1 cellular context compared by ENCODE assay signal in genomic region chr12:50527086-50527726, GRCh38.
TF ChIP-seq lines count a peak whose summit lies in the region.

No MANE protein-coding gene starts in this region.

TF ChIP-seq in HepG2, 621 proteins besides CTCF, POLR2A, EP300 and RAD21 (continued from another document and continues in another):
- TF ChIP-seq AGO1 (IDR thresholded peaks at IDR 0.05; ENCODE audit: low read depth, low read length, poor library complexity, severe bottlenecking) = no peak
- TF ChIP-seq ZNF260 (CRISPR knock-in tag; IDR thresholded peaks at IDR 0.05; ENCODE audit: borderline replicate concordance, low read depth) = no peak
- TF ChIP-seq AFF4 (CRISPR knock-in tag; IDR thresholded peaks at IDR 0.05) = no peak
- no peak for TF ChIP-seq AKAP8 (CRISPR knock-in tag; IDR thresholded peaks at IDR 0.05)
- TF ChIP-seq ISL2 (CRISPR knock-in tag; IDR thresholded peaks at IDR 0.05) = peak; percentile 91
- peak; percentile 44; the same call in 1 of the 2 replicates for TF ChIP-seq ZNF710 (CRISPR knock-in tag; IDR thresholded peaks at IDR 0.05; ENCODE audit: borderline replicate concordance)
- TF ChIP-seq SCMH1 (CRISPR knock-in tag; IDR thresholded peaks at IDR 0.05; ENCODE audit: borderline replicate concordance) = no peak
- TF ChIP-seq NFIB (CRISPR knock-in tag; IDR thresholded peaks at IDR 0.05; ENCODE audit: borderline replicate concordance) = no peak
- TF ChIP-seq ZFAT (CRISPR knock-in tag; conservative IDR thresholded peaks at IDR 0.05) = no peak
- TF ChIP-seq ZNF407 (CRISPR knock-in tag; IDR thresholded peaks at IDR 0.05; ENCODE audit: not compliant biosample characterization) = no peak
- TF ChIP-seq, protein P1, sequence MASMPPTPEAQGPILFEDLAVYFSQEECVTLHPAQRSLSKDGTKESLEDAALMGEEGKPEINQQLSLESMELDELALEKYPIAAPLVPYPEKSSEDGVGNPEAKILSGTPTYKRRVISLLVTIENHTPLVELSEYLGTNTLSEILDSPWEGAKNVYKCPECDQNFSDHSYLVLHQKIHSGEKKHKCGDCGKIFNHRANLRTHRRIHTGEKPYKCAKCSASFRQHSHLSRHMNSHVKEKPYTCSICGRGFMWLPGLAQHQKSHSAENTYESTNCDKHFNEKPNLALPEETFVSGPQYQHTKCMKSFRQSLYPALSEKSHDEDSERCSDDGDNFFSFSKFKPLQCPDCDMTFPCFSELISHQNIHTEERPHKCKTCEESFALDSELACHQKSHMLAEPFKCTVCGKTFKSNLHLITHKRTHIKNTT (CRISPR knock-in tag; IDR thresholded peaks at IDR 0.05) = no peak
- TF ChIP-seq ADNP (CRISPR knock-in tag; IDR thresholded peaks at IDR 0.05) = peak; percentile 17; the same call in 1 of the 2 replicates
- no peak for TF ChIP-seq ZNF225 (CRISPR knock-in tag; IDR thresholded peaks at IDR 0.05)
- TF ChIP-seq MEIS2 (CRISPR knock-in tag; IDR thresholded peaks at IDR 0.05) = peak; percentile 28; the same call in 1 of the 2 replicates
- no peak; the same call in 1 of the 2 replicates for TF ChIP-seq ZNF343 (CRISPR knock-in tag; IDR thresholded peaks at IDR 0.05)
- peak; percentile 87 for TF ChIP-seq RARA (CRISPR knock-in tag; IDR thresholded peaks at IDR 0.05)
- no peak for TF ChIP-seq ZNF691 (CRISPR knock-in tag; IDR thresholded peaks at IDR 0.05; ENCODE audit: borderline replicate concordance, low read depth)
- TF ChIP-seq, protein P2, sequence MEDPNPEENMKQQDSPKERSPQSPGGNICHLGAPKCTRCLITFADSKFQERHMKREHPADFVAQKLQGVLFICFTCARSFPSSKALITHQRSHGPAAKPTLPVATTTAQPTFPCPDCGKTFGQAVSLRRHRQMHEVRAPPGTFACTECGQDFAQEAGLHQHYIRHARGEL (CRISPR knock-in tag; IDR thresholded peaks at IDR 0.05) = no peak
- peak; percentile 51; the same call in 1 of the 3 replicates for TF ChIP-seq MXI1 (IDR thresholded peaks at IDR 0.05; ENCODE audit: borderline replicate concordance, low read depth, low read length)
- TF ChIP-seq PHF8 (CRISPR knock-in tag; IDR thresholded peaks at IDR 0.05) = no peak
- no peak for TF ChIP-seq ZNF777 (CRISPR knock-in tag; IDR thresholded peaks at IDR 0.05)
- TF ChIP-seq ZNF431 (CRISPR knock-in tag; IDR thresholded peaks at IDR 0.05; ENCODE audit: borderline replicate concordance, low read depth) = no peak
- TF ChIP-seq, protein P3, sequence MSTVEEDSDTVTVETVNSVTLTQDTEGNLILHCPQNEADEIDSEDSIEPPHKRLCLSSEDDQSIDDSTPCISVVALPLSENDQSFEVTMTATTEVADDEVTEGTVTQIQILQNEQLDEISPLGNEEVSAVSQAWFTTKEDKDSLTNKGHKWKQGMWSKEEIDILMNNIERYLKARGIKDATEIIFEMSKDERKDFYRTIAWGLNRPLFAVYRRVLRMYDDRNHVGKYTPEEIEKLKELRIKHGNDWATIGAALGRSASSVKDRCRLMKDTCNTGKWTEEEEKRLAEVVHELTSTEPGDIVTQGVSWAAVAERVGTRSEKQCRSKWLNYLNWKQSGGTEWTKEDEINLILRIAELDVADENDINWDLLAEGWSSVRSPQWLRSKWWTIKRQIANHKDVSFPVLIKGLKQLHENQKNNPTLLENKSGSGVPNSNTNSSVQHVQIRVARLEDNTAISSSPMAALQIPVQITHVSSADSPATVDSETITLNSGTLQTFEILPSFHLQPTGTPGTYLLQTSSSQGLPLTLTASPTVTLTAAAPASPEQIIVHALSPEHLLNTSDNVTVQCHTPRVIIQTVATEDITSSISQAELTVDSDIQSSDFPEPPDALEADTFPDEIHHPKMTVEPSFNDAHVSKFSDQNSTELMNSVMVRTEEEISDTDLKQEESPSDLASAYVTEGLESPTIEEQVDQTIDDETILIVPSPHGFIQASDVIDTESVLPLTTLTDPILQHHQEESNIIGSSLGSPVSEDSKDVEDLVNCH (CRISPR knock-in tag; IDR thresholded peaks at IDR 0.05) = no peak
- peak; percentile 66 for TF ChIP-seq ERF (CRISPR knock-in tag; IDR thresholded peaks at IDR 0.05)
- no peak for TF ChIP-seq CREB3 (CRISPR knock-in tag; IDR thresholded peaks at IDR 0.05)
- peak; percentile 49; the same call in 1 of the 2 replicates for TF ChIP-seq SOX13 (IDR thresholded peaks at IDR 0.05)
- peak in 1 of 2 experiments; percentile 84; a peak in 2 of 4 replicates for TF ChIP-seq SOX13 (CRISPR knock-in tag; conservative IDR thresholded peaks at IDR 0.05 in 1 of 2, IDR thresholded peaks at IDR 0.05 in 1 of 2)
- no peak for TF ChIP-seq ZNF512 (CRISPR knock-in tag; IDR thresholded peaks at IDR 0.05)
- TF ChIP-seq, protein P4, sequence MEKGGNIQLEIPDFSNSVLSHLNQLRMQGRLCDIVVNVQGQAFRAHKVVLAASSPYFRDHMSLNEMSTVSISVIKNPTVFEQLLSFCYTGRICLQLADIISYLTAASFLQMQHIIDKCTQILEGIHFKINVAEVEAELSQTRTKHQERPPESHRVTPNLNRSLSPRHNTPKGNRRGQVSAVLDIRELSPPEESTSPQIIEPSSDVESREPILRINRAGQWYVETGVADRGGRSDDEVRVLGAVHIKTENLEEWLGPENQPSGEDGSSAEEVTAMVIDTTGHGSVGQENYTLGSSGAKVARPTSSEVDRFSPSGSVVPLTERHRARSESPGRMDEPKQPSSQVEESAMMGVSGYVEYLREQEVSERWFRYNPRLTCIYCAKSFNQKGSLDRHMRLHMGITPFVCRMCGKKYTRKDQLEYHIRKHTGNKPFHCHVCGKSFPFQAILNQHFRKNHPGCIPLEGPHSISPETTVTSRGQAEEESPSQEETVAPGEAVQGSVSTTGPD (CRISPR knock-in tag; IDR thresholded peaks at IDR 0.05) = peak; percentile 100
- no peak for TF ChIP-seq ZNF879 (CRISPR knock-in tag; IDR thresholded peaks at IDR 0.05)
- TF ChIP-seq NFE2 (CRISPR knock-in tag; IDR thresholded peaks at IDR 0.05) = no peak
- TF ChIP-seq ZNF432 (CRISPR knock-in tag; IDR thresholded peaks at IDR 0.05; ENCODE audit: borderline replicate concordance) = no peak
- no peak for TF ChIP-seq ZFX (CRISPR knock-in tag; IDR thresholded peaks at IDR 0.05; ENCODE audit: low read depth)
